ENCODE assay signal across 15 cellular contexts in the genomic region with DNA sequence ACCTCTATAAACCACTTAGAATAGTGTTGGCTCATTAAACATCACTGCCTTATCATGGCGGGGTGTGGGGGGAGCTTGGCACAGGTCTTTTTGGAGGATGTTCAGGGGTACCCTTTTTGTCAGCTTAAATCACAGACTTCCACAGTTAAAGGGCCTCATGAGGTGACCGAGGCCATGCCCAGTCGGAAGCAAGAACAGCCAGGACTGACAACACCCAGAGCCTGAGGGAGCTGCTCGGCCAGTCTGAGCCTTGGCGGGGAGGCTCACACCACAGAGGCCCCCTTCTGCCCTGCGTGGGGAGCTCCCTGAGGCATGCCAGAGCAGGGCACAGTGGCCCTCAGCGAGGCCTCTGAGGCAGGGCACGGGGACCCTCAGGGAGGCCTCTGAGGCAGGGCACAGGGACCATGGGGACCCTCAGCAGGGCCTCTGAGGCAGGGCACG. TPM values are rescaled to one million over a fixed set of nuclear protein-coding genes. Genes with fewer than 3 reads are reported as not detected.
A peak's percentile ranks its signal among the peaks of the same experiment; 100 is the strongest.
DNase-seq lines count a peak whose midpoint lies in the region; ATAC-seq, FAIRE-seq and TF ChIP-seq lines count a peak whose summit lies in the region.
"Had no signal": no experiment of that assay in that cellular context is flagged by ENCODE, and none has a peak within 500 bp of the region (broad histone marks: within the 10 kb centered on the region; RNA-seq: fewer than 3 reads in every experiment).

No MANE protein-coding gene starts in this region.

- H3K36me3 ChIP-seq in ACC112 (ENCODE audit: insufficient read depth, low read length) (no peaks in the 10 kb centered on the region), ascending aorta (peaks cover 0 to 18% of the 10 kb centered on the region in 2 donors), kidney (ENCODE audit: control insufficient read depth in 1 of 2, insufficient read depth in 2 of 2, low read length in 2 of 2) (peaks cover 0 to 5% of the 10 kb centered on the region in 2 donors)

- intact Hi-C loops in ascending aorta (cut with DNase I) (loop anchor here (10.0 kb wide), 1 partner anchor 275 kb away; a partner anchor contains a TSS), kidney (cut with DNase I) (no loop called here), sciatic nerve (cut with DNase I) (no loop called here)

- H2AFZ ChIP-seq in ACC112 (ENCODE audit: low read length, unreplicated experiment): no peak overlapping the region

- ATAC-seq in sciatic nerve (peak; percentile 5), GM21423 (IDR thresholded peaks at IDR 0.05; ENCODE audit: unreplicated experiment) (no peak)
- ATAC-seq: GM12878 had no signal

- H3K27me3 Mint-ChIP-seq in endothelial cell (ENCODE audit: unreplicated experiment): peaks cover 1% of the 10 kb centered on the region

- no peak for FAIRE-seq in kidney (lab: Jason Lieb, UNC)
- FAIRE-seq: colon, GM12878, K562 had no signal

- no peak for DNase-seq in ascending aorta (ENCODE audit: low spot score in 2 of 2)
- DNase-seq in kidney: peak; percentile 76
- no peak for DNase-seq in sciatic nerve (ENCODE audit: low spot score)
- DNase-seq in stimulated activated CD4-positive, alpha-beta T cell treated with anti-CD3 and anti-CD28 coated beads, Interleukin-4, amount 100 ng/mL, for 1 hour: no peak
- DNase-seq in GM10248 (ENCODE audit: extremely low spot score): no peak
- DNase-seq in endothelial cell (ENCODE audit: low spot score): no peak
- DNase-seq: activated CD4-positive, alpha-beta T cell treated with anti-CD3 and anti-CD28 coated beads, Interleukin-2, amount 50 U/mL, for 48 hours; DMS53; NCI-H1694; NK-92 treated with Interleukin-12 subunit alpha and Interleukin-12 subunit beta, amount 100 ng/mL, for 24 hours had no signal

- peaks cover 24% of the 10 kb centered on the region for H3K36me3 Mint-ChIP-seq in endothelial cell (ENCODE audit: low read depth, unreplicated experiment)

- H3K27me3 ChIP-seq in ACC112 (ENCODE audit: insufficient read depth, low read length) (no peaks in the 10 kb centered on the region), ascending aorta (no peaks in the 10 kb centered on the region)

- no peak overlapping the region for H3K27ac Mint-ChIP-seq in endothelial cell (ENCODE audit: unreplicated experiment)

- H3K4me1 Mint-ChIP-seq in endothelial cell (ENCODE audit: unreplicated experiment): peaks cover 30% of the 10 kb centered on the region

- H3K27ac ChIP-seq in ACC112 (ENCODE audit: low read depth, low read length): peak overlapping the region; percentile 69
- H3K27ac ChIP-seq in ascending aorta: peak overlapping the region; percentile 92 to 94
- H3K27ac ChIP-seq in kidney (ENCODE audit: low read depth in 2 of 2, low read length in 2 of 2): peak overlapping the region; percentile 86 to 95

- H3K9me3 ChIP-seq in ascending aorta: no peaks in the 10 kb centered on the region
- H3K9me3 ChIP-seq in kidney (ENCODE audit: control insufficient read depth in 1 of 2, low read length in 2 of 2): no peaks in the 10 kb centered on the region

- no peak overlapping the region for H3K4me3 ChIP-seq in ACC112 (ENCODE audit: low read depth, low read length)
- peak overlapping the region in 1 of 2 donors; percentile 30 for H3K4me3 ChIP-seq in ascending aorta
- no peak overlapping the region for H3K4me3 ChIP-seq in kidney (ENCODE audit: low read length in 2 of 2)
- H3K4me3 ChIP-seq: GM12878, K562 had no signal

- peak overlapping the region in 1 of 2 donors; percentile 63 for H3K9ac ChIP-seq in kidney (ENCODE audit: low read length in 2 of 2)

- no peaks in the 10 kb centered on the region for H3K79me2 ChIP-seq in ACC112 (ENCODE audit: control insufficient read depth, insufficient read depth, low read length, unreplicated experiment)

- H3K4me1 ChIP-seq in ACC112 (ENCODE audit: control insufficient read depth, insufficient read depth, low read length, unreplicated experiment) (peaks cover 23% of the 10 kb centered on the region), ascending aorta (peaks cover 37 to 66% of the 10 kb centered on the region in 2 donors), kidney (ENCODE audit: control insufficient read depth in 1 of 2, insufficient read depth in 1 of 2, low read depth in 1 of 2, low read length in 2 of 2) (peaks cover 39 to 42% of the 10 kb centered on the region in 2 donors)

- POLR2A ChIA-PET in GM10248 (lab: Yijun Ruan, JAX): no interaction called here

- no peak for TF ChIP-seq CTCF in ascending aorta (IDR thresholded peaks at IDR 0.05)
- TF ChIP-seq CTCF in kidney (IDR thresholded peaks at IDR 0.05; ENCODE audit: borderline replicate concordance, extremely low read depth, insufficient read depth): no peak
- no peak for TF ChIP-seq CTCF in GM10248 (IDR thresholded peaks at IDR 0.05; ENCODE audit: control extremely low read depth, extremely low read depth, low read depth, missing control alignments)
- TF ChIP-seq CTCF in endothelial cell (IDR thresholded peaks at IDR 0.05; ENCODE audit: unreplicated experiment): no peak

- CTCF ChIA-PET in GM10248 (lab: Yijun Ruan, JAX): interaction anchor here (1.1 to 5.3 kb wide), 6 partner anchors 9 to 122 kb away, joined by 3 to 22 read pairs (median 4); no protein-coding TSS in a partner anchor

- H3K9me3 Mint-ChIP-seq in endothelial cell (ENCODE audit: unreplicated experiment): no peaks in the 10 kb centered on the region

- no peak overlapping the region for H3K4me3 Mint-ChIP-seq in endothelial cell (ENCODE audit: unreplicated experiment)

RNA-seq across cellular contexts. Expression of a gene that starts 49.5 kb away (rescaled TPM):
- total RNA-seq in ascending aorta: 4.5 TPM
- total RNA-seq in kidney: 24.7 TPM
- 25.7 TPM for polyA plus RNA-seq in kidney (ENCODE audit: insufficient read depth, low read depth, low replicate concordance)
- total RNA-seq in sciatic nerve: 18.3 TPM
- total RNA-seq in endothelial cell (ENCODE audit: unreplicated experiment): 27.1 TPM
